32 cellular contexts compared by ENCODE assay signal in genomic region chr5:26955161-26955560, GRCh38.
"Had no signal": no experiment of that assay in that cellular context is flagged by ENCODE, and none has a peak within 500 bp of the region (broad histone marks: within the 10 kb centered on the region; RNA-seq: fewer than 3 reads in every experiment).

No MANE protein-coding gene starts in this region.

- H3K9me3 ChIP-seq: ascending aorta had no signal

- FAIRE-seq: bronchial epithelial cell, TTC549 had no signal

- H3K27ac ChIP-seq: adrenal gland, ascending aorta, cardiac muscle cell, VCaP had no signal

- DNase-seq: activated B cell treated with CpG ODN at 0.5 μM for 24 hours; activated CD4-positive, alpha-beta memory T cell treated with anti-CD3 and anti-CD28 coated beads for 36 hours; activated CD4-positive, alpha-beta T cell treated with anti-CD3 and anti-CD28 coated beads for 4 hours; activated CD4-positive, alpha-beta T cell treated with anti-CD3 and anti-CD28 coated beads, Interleukin-2, amount 10 ng/mL, durations not matched to agents 24 days and 14 days; activated CD4-positive, alpha-beta T cell treated with anti-CD3 and anti-CD28 coated beads, Interleukin-2, amount 50 U/mL, for 1 hour; activated CD4-positive, alpha-beta T cell treated with anti-CD3 and anti-CD28 coated beads, Interleukin-2, amount 50 U/mL, for 4 hours; activated CD4-positive, CD25-positive, alpha-beta regulatory T cell treated with anti-CD3 and anti-CD28 coated beads, Interleukin-2, amount 50 U/mL, for 72 hours; activated CD8-positive, alpha-beta memory T cell treated with anti-CD3 and anti-CD28 coated beads, Interleukin-2, amount 50 U/mL, for 4 hours; activated CD8-positive, alpha-beta T cell treated with anti-CD3 and anti-CD28 coated beads for 36 hours; activated effector memory CD4-positive, alpha-beta T cell treated with anti-CD3 and anti-CD28 coated beads, Interleukin-2, amount 50 U/mL, for 16 hours; activated gamma-delta T cell treated with Interleukin-2 at 50 U/mL for 16 hours; activated naive CD4-positive, alpha-beta T cell; activated naive CD4-positive, alpha-beta T cell treated with anti-CD3 and anti-CD28 coated beads for 36 hours; activated naive CD4-positive, alpha-beta T cell treated with anti-CD3 and anti-CD28 coated beads, Interleukin-2, amount 50 U/mL, for 16 hours; activated naive CD8-positive, alpha-beta T cell treated with anti-CD3 and anti-CD28 coated beads for 36 hours; activated T-cell treated with anti-CD3 and anti-CD28 coated beads for 4 hours; activated T-cell treated with anti-CD3 and anti-CD28 coated beads, Interleukin-2, amount 50 U/mL, for 1 hour; activated T-cell treated with anti-CD3 and anti-CD28 coated beads, Interleukin-2, amount 50 U/mL, for 4 hours; activated T-cell treated with anti-CD3 and anti-CD28 coated beads, Interleukin-2, amount 50 U/mL, for 72 hours; adrenal gland; amygdala; anterior cingulate cortex; caudate nucleus; cerebellar nuclear complex; T-helper 1 cell; T-helper 2 cell; T-helper 9 cell had no signal

- H3K4me1 ChIP-seq: adrenal gland, ascending aorta had no signal

- H3K4me3 ChIP-seq: adrenal gland, ascending aorta, cardiac muscle cell had no signal

- H3K27me3 ChIP-seq: adrenal gland, ascending aorta, cardiac muscle cell had no signal

- H3K36me3 ChIP-seq: adrenal gland, ascending aorta, cardiac muscle cell had no signal
